In genomic region chr2:31253344-31254155, GRCh38 we compare ENCODE assay signal across 9 cellular contexts. TPM values are rescaled to one million over a fixed set of nuclear protein-coding genes. Genes with fewer than 3 reads are reported as not detected.
A peak's percentile ranks its signal among the peaks of the same experiment; 100 is the strongest.
DNase-seq lines count a peak whose midpoint lies in the region; ATAC-seq, FAIRE-seq and TF ChIP-seq lines count a peak whose summit lies in the region.
"Had no signal": no experiment of that assay in that cellular context is flagged by ENCODE, and none has a peak within 500 bp of the region (broad histone marks: within the 10 kb centered on the region; RNA-seq: fewer than 3 reads in every experiment).

No MANE protein-coding gene starts in this region.

- H3K4me2 ChIP-seq in HCT116 (ENCODE audit: low read length) (no peak overlapping the region), OCI-LY3 (ENCODE audit: low read length) (peak overlapping the region; percentile 73)

- H3K36me3 ChIP-seq in HCT116 (ENCODE audit: control insufficient read depth in 1 of 2, insufficient read depth in 2 of 2, low read length in 2 of 2): no peaks in the 10 kb centered on the region
- peaks cover 22% of the 10 kb centered on the region for H3K36me3 ChIP-seq in OCI-LY3 (replicated peaks; ENCODE audit: low read depth, low read length)
- peaks cover 0 to 43% (median 3%) of the 10 kb centered on the region in 6 donors for H3K36me3 ChIP-seq in spleen
- H3K36me3 ChIP-seq: sigmoid colon had no signal

- peak; percentile 60 for ATAC-seq in HCT116
- ATAC-seq in esophagus mucosa: peak; percentile 59

- POLR2A ChIA-PET in HCT116 (lab: Charles Lee): no interaction called here

- TF ChIP-seq POLR2A in HCT116 (IDR thresholded peaks at IDR 0.05; ENCODE audit: borderline replicate concordance, extremely low read depth, insufficient read depth, insufficient read length) (no peak), spleen (IDR thresholded peaks at IDR 0.05) (no peak)

- no peak for FAIRE-seq in D721Med (lab: Jason Lieb, UNC)

- H3K9ac ChIP-seq in HCT116 (ENCODE audit: low read length): no peak overlapping the region
- H3K9ac ChIP-seq in OCI-LY3 (ENCODE audit: low read length): peak overlapping the region; percentile 63; the same call in 1 of the 2 replicates

- no TSS peak for BruUV-seq in HCT116 (replicated peaks; lab: Mats Ljungman, UMichigan)

- H3K79me2 ChIP-seq in HCT116 (ENCODE audit: insufficient read depth, low read length): no peaks in the 10 kb centered on the region
- peaks cover 9% of the 10 kb centered on the region; the same call in 1 of the 2 replicates for H3K79me2 ChIP-seq in OCI-LY3 (ENCODE audit: low read length)

- H3K9me2 ChIP-seq in HCT116 (ENCODE audit: insufficient read depth): no peaks in the 10 kb centered on the region

- WGBS in spleen, 5 donors: 63 to 81% (median 76%) methylated on average over 14 of the region's 14 CpGs

- H3K9me3 ChIP-seq in HCT116 (ENCODE audit: control insufficient read depth in 1 of 2, insufficient read depth in 1 of 2, low read depth in 1 of 2, low read length in 2 of 2): no peaks in the 10 kb centered on the region
- no peaks in the 10 kb centered on the region for H3K9me3 ChIP-seq in OCI-LY3 (ENCODE audit: insufficient read depth, low read length)
- no peaks in the 10 kb centered on the region for H3K9me3 ChIP-seq in spleen
- H3K9me3 ChIP-seq: sigmoid colon had no signal

- H4K20me1 ChIP-seq in HCT116 (ENCODE audit: insufficient read depth) (no peaks in the 10 kb centered on the region), OCI-LY3 (ENCODE audit: insufficient read depth, low read length) (no peaks in the 10 kb centered on the region)

- TF ChIP-seq CTCF in HCT116 (IDR thresholded peaks at IDR 0.05 in 2 of 3, conservative IDR thresholded peaks at IDR 0.05 in 1 of 3; ENCODE audit: borderline replicate concordance in 1 of 3, insufficient read depth in 1 of 3, low read depth in 2 of 3, low read length in 2 of 3) (no peak), OCI-LY3 (IDR thresholded peaks at IDR 0.05; ENCODE audit: low read depth, low read length) (no peak), spleen (IDR thresholded peaks at IDR 0.05 in 8 of 11, conservative IDR thresholded peaks at IDR 0.05 in 3 of 11) (no peak), D721Med (IDR thresholded peaks at IDR 0.05; ENCODE audit: insufficient read depth, missing control alignments) (no peak)

- intact Hi-C loops in HCT116 (cut with micrococcal nuclease) (no loop called here), spleen (cut with DNase I; ENCODE audit: low total_unique reads) (no loop called here)

- DNase-seq in HCT116 (ENCODE audit: low read depth, low spot score) (no peak), spleen (no peak), NOMO-1 treated with dmso at 0.1 percent for 144 hours (lab: John Stamatoyannopoulos, UW; ENCODE audit: unreplicated experiment) (no peak), D721Med (ENCODE audit: insufficient read length, low spot score) (no peak)
- DNase-seq in stimulated activated CD4-positive, alpha-beta T cell treated with anti-CD3 and anti-CD28 coated beads, Interleukin-2, amount 100 ng/mL, for 24 hours: no peak
- DNase-seq: CD8-positive, alpha-beta memory T cell; sigmoid colon had no signal

- no peak for TF ChIP-seq RAD21 in HCT116 (IDR thresholded peaks at IDR 0.05; ENCODE audit: low read depth)

- H3K27me3 ChIP-seq in HCT116 (ENCODE audit: insufficient read depth, low read length) (no peaks in the 10 kb centered on the region), OCI-LY3 (ENCODE audit: low read depth, low read length) (no peaks in the 10 kb centered on the region), spleen (replicated peaks in 1 of 7) (no peaks in the 10 kb centered on the region)
- H3K27me3 ChIP-seq: sigmoid colon had no signal

- H3K4me1 ChIP-seq in HCT116 (ENCODE audit: control insufficient read depth in 1 of 2, insufficient read depth in 2 of 2, low read length in 2 of 2) (no peaks in the 10 kb centered on the region), OCI-LY3 (ENCODE audit: low read length) (peaks cover 68% of the 10 kb centered on the region), spleen (peaks cover 6 to 80% (median 65%) of the 10 kb centered on the region in 6 donors)
- H3K4me1 ChIP-seq: sigmoid colon had no signal

- RAD21 ChIA-PET in HCT116 (lab: Charles Lee; ENCODE audit: low non-redundant PET in 1 of 2, low total read pairs in 2 of 2, uncharacterized antibody in 2 of 2, unreplicated experiment in 2 of 2): no interaction called here

- CTCF ChIA-PET in HCT116 (lab: Charles Lee): no interaction called here

- H2AFZ ChIP-seq in HCT116 (ENCODE audit: low read depth, low read length, poor library complexity, severe bottlenecking): no peak overlapping the region
- no peak overlapping the region for H2AFZ ChIP-seq in OCI-LY3 (ENCODE audit: low read depth, low read length)

- H3K27ac ChIP-seq in HCT116 (ENCODE audit: low read depth, low read length) (no peak overlapping the region), OCI-LY3 (ENCODE audit: low read length) (peak overlapping the region; percentile 27; the same call in 1 of the 2 replicates), spleen (peak overlapping the region in 6 of 8 donors; percentile 26 to 85 (median 68))
- H3K27ac ChIP-seq: sigmoid colon had no signal

- no peak overlapping the region for H3K4me3 ChIP-seq in HCT116 (replicated peaks in 1 of 2; ENCODE audit: low read depth in 1 of 2, low read length in 2 of 2)
- peak overlapping the region; percentile 15; the same call in 1 of the 2 replicates for H3K4me3 ChIP-seq in OCI-LY3 (ENCODE audit: low read length)
- no peak overlapping the region for H3K4me3 ChIP-seq in spleen
- H3K4me3 ChIP-seq: sigmoid colon had no signal

TF ChIP-seq in HCT116, 20 proteins besides CTCF, POLR2A, EP300 and RAD21:
- TF ChIP-seq SIN3A (IDR thresholded peaks at IDR 0.05; ENCODE audit: low read depth) (no peak), TCF7L2 (IDR thresholded peaks at IDR 0.05; ENCODE audit: borderline replicate concordance, extremely low read depth, insufficient read depth, insufficient read length) (no peak), CEBPB (IDR thresholded peaks at IDR 0.05; ENCODE audit: low read depth) (no peak)

RNA-seq across cellular contexts. Expression of gene EHD3, which starts 19.6 kb away (rescaled TPM):
- total RNA-seq in HCT116 (2021; ENCODE audit: unreplicated experiment) (not detected), esophagus mucosa (43.4 TPM), spleen (10 to 100 TPM; 13.5 to 27.2 (median 15.6) TPM)
- polyA plus RNA-seq in HCT116 (2012): not detected in 2 replicates
- 1 to 10 TPM; 4.6 to 8.7 (median 6.7) TPM for polyA plus RNA-seq in spleen

RNA-seq across cellular contexts. Expression of gene CAPN14, which starts 36.2 kb away (rescaled TPM):
- not detected for total RNA-seq in HCT116 (2021; ENCODE audit: unreplicated experiment)
- polyA plus RNA-seq in HCT116 (2012): not detected in 2 replicates
- total RNA-seq in esophagus mucosa: 191 TPM
- total RNA-seq in spleen: 1 to 10 TPM in 3 of 7 donors, under 1 TPM in 4; 0.26 to 2.7 (median 0.97) TPM
- under 1 TPM; 0.56 to 0.98 (median 0.64) TPM for polyA plus RNA-seq in spleen

Comparison
In these comparisons a context has a peak if more than half of its experiments do, and no peak if none do; other contexts are left out.
1. RNA of gene EHD3, which starts 19.6 kb away (total RNA-seq): 43.4 TPM in esophagus mucosa (single experiment) and 13.5 to 27.2 TPM in spleen; not detected in HCT116 (single experiment); every median in the first group is over 10 times any median in the second.
2. RNA of gene CAPN14, which starts 36.2 kb away (total RNA-seq): 191 TPM in esophagus mucosa (single experiment); 0.26 to 2.7 TPM in spleen and not detected in HCT116 (single experiment); every median in the first group is over 10 times any median in the second.